Comparison of ENCODE assay signal across 20 cellular contexts in genomic region chr18:41025666-41026065, GRCh38.
"Had no signal": no experiment of that assay in that cellular context is flagged by ENCODE, and none has a peak within 500 bp of the region (broad histone marks: within the 10 kb centered on the region; RNA-seq: fewer than 3 reads in every experiment).

No MANE protein-coding gene starts in this region.

- ATAC-seq: natural killer cell treated with Interleukin-12 subunit alpha and Interleukin-12 subunit beta and Interleukin-15 and Interleukin-18, amount 100 ng/mL, for 72 hours; stimulated activated naive CD8-positive, alpha-beta T cell treated with anti-CD3 and anti-CD28 coated beads, Interleukin-15, Interleukin-2, amounts not matched to agents 100 U/mL and 50 U/mL, for 24 hours had no signal

- DNase-seq: activated CD8-positive, alpha-beta memory T cell treated with anti-CD3 and anti-CD28 coated beads for 24 hours; activated CD8-positive, alpha-beta memory T cell treated with anti-CD3 and anti-CD28 coated beads, Interleukin-2, amount 50 U/mL, for 4 hours; activated naive CD4-positive, alpha-beta T cell; activated T-cell treated with anti-CD3 and anti-CD28 coated beads, Interleukin-2, amount 50 U/mL, for 24 hours; adrenal gland; central memory CD4-positive, alpha-beta T cell; dermis blood vessel endothelial cell; effector memory CD4-positive, alpha-beta T cell; foreskin melanocyte; glutamatergic neuron; left ventricle myocardium inferior; midbrain; ovary; spleen; stimulated activated CD4-positive, alpha-beta T cell treated with anti-CD3 and anti-CD28 coated beads, Interleukin-4, amount 100 ng/mL, for 1 hour; stimulated activated naive CD8-positive, alpha-beta T cell treated with anti-CD3 and anti-CD28 coated beads, Interleukin-15, Interleukin-2, amounts not matched to agents 100 U/mL and 50 U/mL, for 24 hours; upper lobe of left lung had no signal

- H3K27ac Mint-ChIP-seq: activated naive CD8-positive, alpha-beta T cell; activated T-cell treated with anti-CD3 and anti-CD28 coated beads, Interleukin-2, amount 50 U/mL, for 24 hours; activated T-helper 2 cell treated with anti-CD3 and anti-CD28 coated beads, Interferon-gamma antibody, Interleukin-2, Interleukin-4, amounts not matched to agents 10 μg/mL and 5 μg/mL and 100 μg/mL, durations not matched to agents 14 hours and 24 hours and 36 hours; natural killer cell treated with Interleukin-12 subunit alpha and Interleukin-12 subunit beta and Interleukin-15 and Interleukin-18, amount 100 ng/mL, for 72 hours had no signal

- H3K27me3 Mint-ChIP-seq: activated naive CD8-positive, alpha-beta T cell; activated T-cell treated with anti-CD3 and anti-CD28 coated beads, Interleukin-2, amount 50 U/mL, for 24 hours; natural killer cell treated with Interleukin-12 subunit alpha and Interleukin-12 subunit beta and Interleukin-15 and Interleukin-18, amount 100 ng/mL, for 72 hours had no signal

- H3K36me3 Mint-ChIP-seq: activated naive CD8-positive, alpha-beta T cell; natural killer cell treated with Interleukin-12 subunit alpha and Interleukin-12 subunit beta and Interleukin-15 and Interleukin-18, amount 100 ng/mL, for 72 hours had no signal

- H3K4me3 Mint-ChIP-seq: activated naive CD8-positive, alpha-beta T cell; activated T-cell treated with anti-CD3 and anti-CD28 coated beads, Interleukin-2, amount 50 U/mL, for 24 hours; natural killer cell treated with Interleukin-12 subunit alpha and Interleukin-12 subunit beta and Interleukin-15 and Interleukin-18, amount 100 ng/mL, for 72 hours had no signal
